In genomic region chr9:27273186-27273585, GRCh38 we compare ENCODE assay signal across 34 cellular contexts. TPM values are rescaled to one million over a fixed set of nuclear protein-coding genes. Genes with fewer than 3 reads are reported as not detected.
"Had no signal": no experiment of that assay in that cellular context is flagged by ENCODE, and none has a peak within 500 bp of the region (broad histone marks: within the 10 kb centered on the region; RNA-seq: fewer than 3 reads in every experiment).

No MANE protein-coding gene starts in this region.

- H3K27me3 ChIP-seq: left lung, neural progenitor cell, neutrophil, stomach, testis, thyroid gland, transverse colon, upper lobe of left lung, vagina had no signal

- H3K36me3 ChIP-seq: left lung, lower lobe of right lung, neural progenitor cell, neutrophil, stomach, thyroid gland, transverse colon, upper lobe of left lung, vagina had no signal

- H3K4me2 ChIP-seq: neural progenitor cell had no signal

- ATAC-seq: left colon; left lung; lower lobe of right lung; natural killer cell; psoas muscle; right cardiac atrium; sciatic nerve; stimulated activated naive B cell treated with anti-CD40 and anti-IgM and Interleukin-4, amounts not matched to agents 10 μg/mL and 1 μg/mL and 100 μg/mL, for 72 hours; stimulated activated naive CD8-positive, alpha-beta T cell treated with anti-CD3 and anti-CD28 coated beads, Interleukin-15, Interleukin-2, amounts not matched to agents 100 U/mL and 50 U/mL, for 24 hours had no signal

- DNase-seq: hypothalamus; immature natural killer cell; kidney; left colon; left lung; lower lobe of right lung; mammary epithelial cell; mesendoderm; naive B cell; natural killer cell; nephron progenitor cell; occipital lobe; psoas muscle; right cardiac atrium; stimulated activated CD4-positive, alpha-beta T cell treated with anti-CD3 and anti-CD28 coated beads, Interleukin-12 subunit alpha, Interleukin-12 subunit beta, amount 100 ng/mL, for 4 hours; stimulated activated CD4-positive, alpha-beta T cell treated with anti-CD3 and anti-CD28 coated beads, Interleukin-15, amount 100 ng/mL, for 24 hours; stimulated activated CD4-positive, alpha-beta T cell treated with anti-CD3 and anti-CD28 coated beads, Interleukin-2, amount 100 ng/mL, for 24 hours; stimulated activated CD4-positive, alpha-beta T cell treated with anti-CD3 and anti-CD28 coated beads, Interleukin-4, amount 100 ng/mL, for 1 hour; stimulated activated naive B cell treated with anti-CD40 and anti-IgM and Interleukin-4, amounts not matched to agents 10 μg/mL and 1 μg/mL and 100 μg/mL, for 72 hours; stimulated activated naive CD8-positive, alpha-beta T cell treated with anti-CD3 and anti-CD28 coated beads, Interleukin-15, Interleukin-2, amounts not matched to agents 100 U/mL and 50 U/mL, for 24 hours; stomach; testis; thyroid gland; transverse colon; upper lobe of left lung had no signal

- H2AFZ ChIP-seq: neural progenitor cell, parathyroid adenoma had no signal

- H3K4me1 ChIP-seq: lower lobe of right lung, parathyroid adenoma, testis, thyroid gland, vagina had no signal

- H3K79me2 ChIP-seq: parathyroid adenoma had no signal

- H3K9ac ChIP-seq: neural progenitor cell, parathyroid adenoma had no signal

- H3K4me3 ChIP-seq: left lung, lower lobe of right lung, neural progenitor cell, psoas muscle, stomach, testis, thyroid gland, transverse colon, upper lobe of left lung, vagina had no signal

- H3K27ac ChIP-seq: left lung, lower lobe of right lung, neural progenitor cell, neutrophil, parathyroid adenoma, psoas muscle, stomach, testis, thyroid gland, transverse colon, upper lobe of left lung, vagina had no signal

- H3K9me3 ChIP-seq: left lung, lower lobe of right lung, neutrophil, psoas muscle, stomach, testis, thyroid gland, transverse colon, upper lobe of left lung, vagina had no signal

RNA-seq across cellular contexts. Expression of gene EQTN, which starts 23.8 kb away (rescaled TPM):
- total RNA-seq: lower lobe of right lung, mammary epithelial cell, mononuclear cell, natural killer cell, osteocyte, posterior vena cava, psoas muscle, right cardiac atrium, vagina had no signal
- polyA plus RNA-seq: immature natural killer cell, liver, mammary epithelial cell, psoas muscle, right cardiac atrium, stomach had no signal
